In genomic region chr1:234373064-234373937, GRCh38 we compare ENCODE assay signal across 1 cellular context.
A peak's percentile ranks its signal among the peaks of the same experiment; 100 is the strongest.
TF ChIP-seq lines count a peak whose summit lies in the region.

Gene COA6 (plus strand): TSS chr1:234373456. CDS start chr1:234373467, 11 bp downstream.

TF ChIP-seq in HEK293, 187 proteins besides CTCF, POLR2A, EP300 and RAD21 (continued from another document):
- TF ChIP-seq ZNF488 (tag by site-specific recombination; IDR thresholded peaks at IDR 0.05) = no peak; the same call in 1 of the 2 replicates
- peak; percentile 98 for TF ChIP-seq ZNF501 (tag by site-specific recombination; IDR thresholded peaks at IDR 0.05)
- TF ChIP-seq ZNF843 (tag by site-specific recombination; IDR thresholded peaks at IDR 0.05) = peak; percentile 53; the same call in 1 of the 2 replicates
- TF ChIP-seq ZNF629 (tag by site-specific recombination; IDR thresholded peaks at IDR 0.05) = peak; percentile 90
- peak; percentile 71 for TF ChIP-seq WT1 (tag by site-specific recombination; IDR thresholded peaks at IDR 0.05)
- TF ChIP-seq ZNF529 (tag by site-specific recombination; IDR thresholded peaks at IDR 0.05; ENCODE audit: insufficient replicate concordance) = no peak
- no peak for TF ChIP-seq ZFP3 (tag by site-specific recombination; IDR thresholded peaks at IDR 0.05; ENCODE audit: low read depth)
- peak; percentile 92 for TF ChIP-seq SP2 (tag by site-specific recombination; IDR thresholded peaks at IDR 0.05)
- peak; percentile 35; the same call in 1 of the 2 replicates for TF ChIP-seq ZNF280D (tag by site-specific recombination; IDR thresholded peaks at IDR 0.05)
- no peak; the same call in 1 of the 2 replicates for TF ChIP-seq HIC1 (tag by site-specific recombination; IDR thresholded peaks at IDR 0.05)
- peak; percentile 84 for TF ChIP-seq ZNF24 (tag by site-specific recombination; IDR thresholded peaks at IDR 0.05)
- TF ChIP-seq ZNF544 (tag by site-specific recombination; IDR thresholded peaks at IDR 0.05) = no peak
- TF ChIP-seq ZNF677 (tag by site-specific recombination; IDR thresholded peaks at IDR 0.05) = no peak
- peak; percentile 100 for TF ChIP-seq KLF16 (tag by site-specific recombination; IDR thresholded peaks at IDR 0.05)
- no peak for TF ChIP-seq ZNF621 (tag by site-specific recombination; IDR thresholded peaks at IDR 0.05)
- peak; percentile 89 for TF ChIP-seq ZBTB20 (tag by site-specific recombination; IDR thresholded peaks at IDR 0.05)
- TF ChIP-seq ZBTB21 (tag by site-specific recombination; IDR thresholded peaks at IDR 0.05) = peak; percentile 72; the same call in 1 of the 2 replicates
- TF ChIP-seq ZNF221 (tag by site-specific recombination; IDR thresholded peaks at IDR 0.05; ENCODE audit: borderline replicate concordance) = peak; percentile 91; the same call in 1 of the 2 replicates
- no peak for TF ChIP-seq ZNF26 (tag by site-specific recombination; IDR thresholded peaks at IDR 0.05)
- TF ChIP-seq ZNF146 (tag by site-specific recombination; IDR thresholded peaks at IDR 0.05) = 0 out of 2 replicates have a peak, but pooled peaks have one; percentile 5
- no peak; the same call in 1 of the 2 replicates for TF ChIP-seq ELK4 (IDR thresholded peaks at IDR 0.05; ENCODE audit: borderline replicate concordance, low read depth, low read length)
- TF ChIP-seq BCL6B (tag by site-specific recombination; IDR thresholded peaks at IDR 0.05) = no peak
- peak; percentile 67 for TF ChIP-seq ZBTB10 (tag by site-specific recombination; IDR thresholded peaks at IDR 0.05)
- peak; percentile 98 for TF ChIP-seq ZFP37 (tag by site-specific recombination; IDR thresholded peaks at IDR 0.05)
- TF ChIP-seq HOXC10 (CRISPR knock-in tag; IDR thresholded peaks at IDR 0.05) = no peak
- TF ChIP-seq MZF1 (tag by site-specific recombination; IDR thresholded peaks at IDR 0.05; ENCODE audit: borderline replicate concordance) = 0 out of 2 replicates have a peak, but pooled peaks have one; percentile 66
- TF ChIP-seq ZNF785 (tag by site-specific recombination; IDR thresholded peaks at IDR 0.05) = 0 out of 2 replicates have a peak, but pooled peaks have one; percentile 20
- peak; percentile 75; the same call in 1 of the 2 replicates for TF ChIP-seq TSHZ1 (tag by site-specific recombination; IDR thresholded peaks at IDR 0.05; ENCODE audit: borderline replicate concordance)
- TF ChIP-seq IKZF3 (tag by site-specific recombination; IDR thresholded peaks at IDR 0.05) = no peak
